ENCODE assay signal across 24 cellular contexts in the genomic region with DNA sequence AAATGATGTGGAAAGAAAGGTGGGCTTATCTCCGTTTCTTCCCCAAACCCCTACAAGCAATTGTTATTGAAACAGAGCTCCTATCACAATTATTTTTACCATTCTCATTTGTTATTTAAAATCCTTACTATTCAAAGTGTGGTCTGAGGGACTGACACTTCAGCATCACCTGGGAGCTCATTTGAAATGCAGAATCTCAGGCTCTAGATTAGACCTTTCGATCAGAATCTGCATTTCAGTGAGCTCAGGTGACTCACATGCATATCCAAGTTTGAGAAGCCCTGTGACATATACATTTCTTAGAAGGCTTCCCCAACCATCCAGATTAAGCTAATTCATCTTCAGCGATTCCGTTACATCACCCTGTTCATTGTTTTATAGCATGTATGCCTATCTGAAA.
"Had no signal": no experiment of that assay in that cellular context is flagged by ENCODE, and none has a peak within 500 bp of the region (broad histone marks: within the 10 kb centered on the region; RNA-seq: fewer than 3 reads in every experiment).

No MANE protein-coding gene starts in this region.

- DNase-seq: hippocampal formation; islet precursor cell; left ventricle myocardium inferior; midbrain; mucosa of descending colon; naive thymus-derived CD4-positive, alpha-beta T cell; ovary; right lobe of liver; stimulated activated CD4-positive, alpha-beta T cell treated with anti-CD3 and anti-CD28 coated beads, Interleukin-1b, Interleukin-23, amount 100 ng/mL, for 48 hours; stimulated activated CD4-positive, alpha-beta T cell treated with anti-CD3 and anti-CD28 coated beads, Interleukin-2, amount 100 ng/mL, for 48 hours; stimulated activated CD4-positive, alpha-beta T cell treated with anti-CD3 and anti-CD28 coated beads, Interleukin-4, amount 100 ng/mL, for 4 hours; stimulated activated CD8-positive, alpha-beta memory T cell treated with anti-CD3 and anti-CD28 coated beads, Interleukin-4, amount 100 ng/mL, for 48 hours; stimulated activated naive CD4-positive, alpha-beta T cell treated with Interleukin-2 at 50 U/mL for 16 hours; stimulated activated naive CD8-positive, alpha-beta T cell treated with anti-CD3 and anti-CD28 coated beads, Interleukin-15, amount 100 ng/mL, for 72 hours; substantia nigra; uterus had no signal

- H3K4me1 ChIP-seq: left ventricle myocardium inferior, right atrium auricular region, right lobe of liver, tibial nerve, uterus had no signal

- H3K9me3 ChIP-seq: mucosa of descending colon, ovary, right atrium auricular region, right lobe of liver, tibial nerve, uterus had no signal

- H3K27ac ChIP-seq: left ventricle myocardium inferior, ovary, right atrium auricular region, right lobe of liver, tibial nerve, uterus had no signal

- H3K36me3 Mint-ChIP-seq: naive thymus-derived CD4-positive, alpha-beta T cell; natural killer cell treated with Interleukin-12 subunit alpha and Interleukin-12 subunit beta and Interleukin-15 and Interleukin-18, amount 100 ng/mL, for 72 hours; stimulated activated memory B cell treated with anti-CD40 and anti-IgM and Interleukin-4, amounts not matched to agents 10 μg/mL and 1 μg/mL and 100 μg/mL, for 72 hours; type B pancreatic cell had no signal

- H3K27me3 ChIP-seq: ovary, right atrium auricular region, right lobe of liver, tibial nerve, uterus had no signal

- H3K4me3 ChIP-seq: left ventricle myocardium inferior, lung, mucosa of descending colon, ovary, right atrium auricular region, right lobe of liver, smooth muscle cell, tibial nerve, uterus had no signal

- H3K9me3 Mint-ChIP-seq: natural killer cell treated with Interleukin-12 subunit alpha and Interleukin-12 subunit beta and Interleukin-15 and Interleukin-18, amount 100 ng/mL, for 72 hours; stimulated activated memory B cell treated with anti-CD40 and anti-IgM and Interleukin-4, amounts not matched to agents 10 μg/mL and 1 μg/mL and 100 μg/mL, for 72 hours; stimulated activated naive CD8-positive, alpha-beta T cell treated with anti-CD3 and anti-CD28 coated beads, Interleukin-15, amount 100 ng/mL, for 72 hours; type B pancreatic cell had no signal

- H3K36me3 ChIP-seq: left ventricle myocardium inferior, ovary, right atrium auricular region, right lobe of liver, tibial nerve, uterus had no signal

- ATAC-seq: mucosa of descending colon; naive thymus-derived CD4-positive, alpha-beta T cell; natural killer cell treated with Interleukin-12 subunit alpha and Interleukin-12 subunit beta and Interleukin-15 and Interleukin-18, amount 100 ng/mL, for 72 hours; right lobe of liver; stimulated activated memory B cell treated with anti-CD40 and anti-IgM and Interleukin-4, amounts not matched to agents 10 μg/mL and 1 μg/mL and 100 μg/mL, for 72 hours; stimulated activated naive CD8-positive, alpha-beta T cell treated with anti-CD3 and anti-CD28 coated beads, Interleukin-15, amount 100 ng/mL, for 72 hours had no signal

- H3K27ac Mint-ChIP-seq: naive thymus-derived CD4-positive, alpha-beta T cell; natural killer cell treated with Interleukin-12 subunit alpha and Interleukin-12 subunit beta and Interleukin-15 and Interleukin-18, amount 100 ng/mL, for 72 hours; progenitor cell of endocrine pancreas; stimulated activated memory B cell treated with anti-CD40 and anti-IgM and Interleukin-4, amounts not matched to agents 10 μg/mL and 1 μg/mL and 100 μg/mL, for 72 hours; stimulated activated naive CD8-positive, alpha-beta T cell treated with anti-CD3 and anti-CD28 coated beads, Interleukin-15, amount 100 ng/mL, for 72 hours; type B pancreatic cell had no signal

- H3K4me3 Mint-ChIP-seq: naive thymus-derived CD4-positive, alpha-beta T cell; natural killer cell treated with Interleukin-12 subunit alpha and Interleukin-12 subunit beta and Interleukin-15 and Interleukin-18, amount 100 ng/mL, for 72 hours; stimulated activated memory B cell treated with anti-CD40 and anti-IgM and Interleukin-4, amounts not matched to agents 10 μg/mL and 1 μg/mL and 100 μg/mL, for 72 hours; stimulated activated naive CD8-positive, alpha-beta T cell treated with anti-CD3 and anti-CD28 coated beads, Interleukin-15, amount 100 ng/mL, for 72 hours; type B pancreatic cell had no signal

- H3K4me2 ChIP-seq: smooth muscle cell had no signal

- H3K4me1 Mint-ChIP-seq: naive thymus-derived CD4-positive, alpha-beta T cell; stimulated activated memory B cell treated with anti-CD40 and anti-IgM and Interleukin-4, amounts not matched to agents 10 μg/mL and 1 μg/mL and 100 μg/mL, for 72 hours; stimulated activated naive CD8-positive, alpha-beta T cell treated with anti-CD3 and anti-CD28 coated beads, Interleukin-15, amount 100 ng/mL, for 72 hours had no signal

- H3K27me3 Mint-ChIP-seq: natural killer cell treated with Interleukin-12 subunit alpha and Interleukin-12 subunit beta and Interleukin-15 and Interleukin-18, amount 100 ng/mL, for 72 hours; progenitor cell of endocrine pancreas; stimulated activated memory B cell treated with anti-CD40 and anti-IgM and Interleukin-4, amounts not matched to agents 10 μg/mL and 1 μg/mL and 100 μg/mL, for 72 hours; stimulated activated naive CD8-positive, alpha-beta T cell treated with anti-CD3 and anti-CD28 coated beads, Interleukin-15, amount 100 ng/mL, for 72 hours; type B pancreatic cell had no signal
